Comparison of ENCODE assay signal across 1 cellular context in the genomic region with DNA sequence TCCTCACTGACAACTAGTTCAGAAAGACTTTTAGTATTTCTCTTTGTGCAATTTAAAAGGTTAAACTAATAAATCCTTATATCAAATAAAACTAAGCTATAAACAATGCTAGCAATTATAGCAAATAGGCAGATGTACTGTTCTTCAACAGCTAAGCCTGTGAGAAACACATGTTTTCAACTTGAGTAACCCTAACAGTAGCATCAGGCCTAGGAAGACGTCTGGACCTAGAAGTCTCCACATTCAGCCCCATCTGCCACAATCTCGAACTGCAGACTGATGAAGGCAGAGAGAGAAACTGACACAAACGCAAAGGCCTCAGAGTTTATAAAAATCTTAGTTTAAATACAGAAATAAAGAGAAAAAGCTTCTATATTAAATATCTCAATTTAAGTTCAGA.
TF ChIP-seq lines count a peak whose summit lies in the region.

No MANE protein-coding gene starts in this region.

TF ChIP-seq in endothelial cell of umbilical vein, 7 proteins besides CTCF, POLR2A, EP300 and RAD21:
- TF ChIP-seq, protein P1, sequence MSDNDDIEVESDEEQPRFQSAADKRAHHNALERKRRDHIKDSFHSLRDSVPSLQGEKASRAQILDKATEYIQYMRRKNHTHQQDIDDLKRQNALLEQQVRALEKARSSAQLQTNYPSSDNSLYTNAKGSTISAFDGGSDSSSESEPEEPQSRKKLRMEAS (IDR thresholded peaks at IDR 0.05; ENCODE audit: insufficient read depth, insufficient read length): no peak
- TF ChIP-seq EZH2 (IDR thresholded peaks at IDR 0.05; ENCODE audit: borderline replicate concordance, low read depth, low read length, severe bottlenecking): no peak
- no peak for TF ChIP-seq POLR2AphosphoS5 (IDR thresholded peaks at IDR 0.05; ENCODE audit: insufficient read depth, low read depth, low read length)
- no peak for TF ChIP-seq MYC (IDR thresholded peaks at IDR 0.05; ENCODE audit: low read depth, low read length)
- TF ChIP-seq JUN (IDR thresholded peaks at IDR 0.05; ENCODE audit: borderline replicate concordance, insufficient read depth, insufficient read length, low read depth): no peak
